15 cellular contexts compared by ENCODE assay signal in genomic region chr3:106097817-106098410, GRCh38.
"Had no signal": no experiment of that assay in that cellular context is flagged by ENCODE, and none has a peak within 500 bp of the region (broad histone marks: within the 10 kb centered on the region; RNA-seq: fewer than 3 reads in every experiment).

No MANE protein-coding gene starts in this region.

- H3K4me1 Mint-ChIP-seq: activated CD4-positive, alpha-beta T cell treated with anti-CD3 and anti-CD28 coated beads, Interleukin-2, amount 10 ng/mL, durations not matched to agents 7 days and 5 days; nephron progenitor cell had no signal

- ATAC-seq: activated T-cell treated with anti-CD3 and anti-CD28 coated beads, Interleukin-2, amount 50 U/mL, for 72 hours; gastroesophageal sphincter; heart right ventricle; left lobe of liver; right lobe of liver; stimulated activated naive CD8-positive, alpha-beta T cell treated with anti-CD3 and anti-CD28 coated beads, Interleukin-15, Interleukin-2, amounts not matched to agents 100 U/mL and 50 U/mL, for 24 hours had no signal

- H3K4me1 ChIP-seq: colonic mucosa, heart right ventricle, right lobe of liver had no signal

- H3K27me3 Mint-ChIP-seq: activated CD4-positive, alpha-beta T cell treated with anti-CD3 and anti-CD28 coated beads, Interleukin-2, amount 10 ng/mL, durations not matched to agents 7 days and 5 days had no signal

- DNase-seq: activated CD4-positive, alpha-beta T cell treated with anti-CD3 and anti-CD28 coated beads, Interleukin-2, amount 10 ng/mL, durations not matched to agents 7 days and 5 days; activated CD8-positive, alpha-beta memory T cell treated with anti-CD3 and anti-CD28 coated beads, Interleukin-2, amount 50 U/mL, for 48 hours; activated T-cell treated with anti-CD3 and anti-CD28 coated beads, Interleukin-2, amount 50 U/mL, for 72 hours; colonic mucosa; heart right ventricle; mesendoderm; nephron progenitor cell; occipital lobe; right lobe of liver; stimulated activated naive CD8-positive, alpha-beta T cell treated with anti-CD3 and anti-CD28 coated beads, Interleukin-15, Interleukin-2, amounts not matched to agents 100 U/mL and 50 U/mL, for 24 hours; trophoblast cell had no signal

- H3K4me3 ChIP-seq: cardiac muscle cell, colonic mucosa, esophagus muscularis mucosa, gastroesophageal sphincter, heart right ventricle, right lobe of liver had no signal

- H3K27ac ChIP-seq: cardiac muscle cell, colonic mucosa, esophagus muscularis mucosa, heart right ventricle, right lobe of liver had no signal

- H3K27ac Mint-ChIP-seq: activated CD4-positive, alpha-beta T cell treated with anti-CD3 and anti-CD28 coated beads, Interleukin-2, amount 10 ng/mL, durations not matched to agents 7 days and 5 days; activated T-cell treated with anti-CD3 and anti-CD28 coated beads, Interleukin-2, amount 50 U/mL, for 72 hours; nephron progenitor cell had no signal

- H3K4me3 Mint-ChIP-seq: activated CD4-positive, alpha-beta T cell treated with anti-CD3 and anti-CD28 coated beads, Interleukin-2, amount 10 ng/mL, durations not matched to agents 7 days and 5 days; activated T-cell treated with anti-CD3 and anti-CD28 coated beads, Interleukin-2, amount 50 U/mL, for 72 hours; nephron progenitor cell had no signal

- H3K9me3 ChIP-seq: colonic mucosa, right lobe of liver had no signal

- H3K27me3 ChIP-seq: cardiac muscle cell, colonic mucosa, esophagus muscularis mucosa, gastroesophageal sphincter, heart right ventricle, right lobe of liver had no signal

- H3K36me3 ChIP-seq: cardiac muscle cell, colonic mucosa, esophagus muscularis mucosa, gastroesophageal sphincter, heart right ventricle, right lobe of liver had no signal
